Comparison of ENCODE assay signal across 1 cellular context in the genomic region with DNA sequence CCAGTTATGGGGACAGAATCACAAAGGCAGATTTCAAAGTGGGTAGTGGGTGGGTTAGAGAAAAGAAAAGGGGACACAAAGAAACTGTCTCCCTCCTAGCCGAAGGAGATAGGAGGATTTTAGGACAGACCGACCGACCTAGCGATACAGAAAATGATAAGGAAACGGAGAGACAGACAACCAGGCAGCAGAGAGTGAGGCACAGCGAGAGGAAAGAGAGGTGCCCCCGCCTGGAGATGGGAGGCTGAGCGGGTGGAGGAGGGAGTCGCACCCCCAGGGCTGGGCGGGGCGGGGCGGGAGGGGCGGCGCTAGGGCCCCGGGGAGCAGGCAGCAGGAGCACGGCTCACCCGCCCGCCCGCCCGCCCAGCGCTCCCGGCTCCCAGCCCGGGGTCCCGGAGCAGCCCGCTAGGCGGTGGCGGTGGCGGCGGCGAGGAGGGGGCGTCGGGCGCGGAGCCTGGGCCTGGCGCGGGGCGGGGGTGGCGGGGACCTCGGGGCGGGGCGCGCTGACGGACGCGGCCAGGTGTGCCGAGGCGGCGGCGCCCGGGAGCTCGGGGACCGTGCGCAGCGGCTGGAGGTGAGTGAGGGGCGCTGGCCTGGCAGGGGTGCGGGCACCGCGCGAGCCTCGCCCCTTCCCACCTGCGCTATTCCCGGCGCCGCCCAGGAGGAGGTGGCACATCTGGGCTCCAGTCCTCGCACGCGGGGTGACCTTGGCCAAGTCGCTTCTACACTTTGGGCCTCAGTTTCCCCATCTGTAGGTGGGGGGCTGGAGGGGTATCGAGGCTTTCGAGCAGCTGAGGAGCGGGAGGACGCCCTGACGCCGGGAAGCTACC.
TF ChIP-seq lines count a peak whose summit lies in the region.

No MANE protein-coding gene starts in this region.

TF ChIP-seq in K562, 482 proteins besides CTCF, POLR2A, EP300 and RAD21:
- TF ChIP-seq VEZF1 (CRISPR knock-in tag; IDR thresholded peaks at IDR 0.05) = peak; percentile 38; the same call in 1 of the 2 replicates
- no peak for TF ChIP-seq BRF2 (IDR thresholded peaks at IDR 0.05; ENCODE audit: borderline replicate concordance, insufficient read depth, insufficient read length)
- TF ChIP-seq E4F1 (CRISPR knock-in tag; IDR thresholded peaks at IDR 0.05; ENCODE audit: borderline replicate concordance) = no peak
- TF ChIP-seq ZNF263 (CRISPR knock-in tag; IDR thresholded peaks at IDR 0.05; ENCODE audit: borderline replicate concordance) = 0 out of 2 replicates have a peak, but pooled peaks have one; percentile 20
- TF ChIP-seq PCBP1 (IDR thresholded peaks at IDR 0.05; ENCODE audit: low read depth, low read length, poor library complexity, severe bottlenecking) = peak; percentile 37
- TF ChIP-seq, protein P1, sequence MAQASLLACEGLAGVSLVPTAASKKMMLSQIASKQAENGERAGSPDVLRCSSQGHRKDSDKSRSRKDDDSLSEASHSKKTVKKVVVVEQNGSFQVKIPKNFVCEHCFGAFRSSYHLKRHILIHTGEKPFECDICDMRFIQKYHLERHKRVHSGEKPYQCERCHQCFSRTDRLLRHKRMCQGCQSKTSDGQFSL (CRISPR knock-in tag; IDR thresholded peaks at IDR 0.05) = 0 out of 2 replicates have a peak, but pooled peaks have one; percentile 23
- TF ChIP-seq, protein P1 (tag; IDR thresholded peaks at IDR 0.05) = no peak
